13 cellular contexts compared by ENCODE assay signal in the genomic region with DNA sequence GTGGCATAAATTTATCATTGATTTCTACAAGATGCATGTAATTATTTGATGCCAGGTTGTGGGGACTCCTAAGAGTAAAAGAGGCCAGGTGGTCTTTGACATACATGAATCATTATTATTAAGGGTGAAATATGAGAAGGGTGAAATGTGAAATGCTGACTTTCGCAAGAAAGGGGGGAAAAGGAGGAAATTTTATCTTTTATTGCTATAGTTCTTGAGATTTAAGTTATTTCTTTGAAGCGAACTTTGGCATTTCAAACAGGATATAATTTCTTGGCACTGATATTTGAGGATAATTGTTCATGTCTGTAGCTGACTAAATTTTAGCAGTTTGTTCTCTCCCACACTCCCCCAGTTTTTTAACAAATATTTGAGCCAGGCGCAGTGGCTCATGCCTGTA.
"Had no signal": no experiment of that assay in that cellular context is flagged by ENCODE, and none has a peak within 500 bp of the region (broad histone marks: within the 10 kb centered on the region; RNA-seq: fewer than 3 reads in every experiment).

No MANE protein-coding gene starts in this region.

- H3K9me3 ChIP-seq: neutrophil, upper lobe of right lung had no signal

- ATAC-seq: right cardiac atrium, upper lobe of right lung had no signal

- H3K79me2 ChIP-seq: hepatocyte had no signal

- H3K36me3 ChIP-seq: upper lobe of right lung had no signal

- DNase-seq: activated CD4-positive, alpha-beta memory T cell treated with anti-CD3 and anti-CD28 coated beads, Interleukin-2, amount 10 ng/mL, durations not matched to agents 7 days and 5 days; activated CD4-positive, alpha-beta T cell treated with anti-CD3 and anti-CD28 coated beads for 1 hour; activated CD8-positive, alpha-beta memory T cell treated with anti-CD3 and anti-CD28 coated beads, Interleukin-2, amount 50 U/mL, for 48 hours; activated naive CD4-positive, alpha-beta T cell treated with Interleukin-2 at 50 U/mL for 16 hours; amygdala; dermis blood vessel endothelial cell; posterior cingulate gyrus; right cardiac atrium; upper lobe of right lung had no signal

- H3K27me3 ChIP-seq: hepatocyte, neutrophil, upper lobe of right lung had no signal

- H3K27ac ChIP-seq: hepatocyte, neutrophil, upper lobe of right lung had no signal

- H3K4me3 Mint-ChIP-seq: activated CD4-positive, alpha-beta memory T cell treated with anti-CD3 and anti-CD28 coated beads, Interleukin-2, amount 10 ng/mL, durations not matched to agents 7 days and 5 days; T-helper 2 cell treated with Interferon-gamma antibody and Interleukin-4, amounts not matched to agents 5 μg/mL and 100 μg/mL, for 36 hours had no signal

- H3K27me3 Mint-ChIP-seq: activated CD4-positive, alpha-beta memory T cell treated with anti-CD3 and anti-CD28 coated beads, Interleukin-2, amount 10 ng/mL, durations not matched to agents 7 days and 5 days had no signal

- H3K4me3 ChIP-seq: hepatocyte, smooth muscle cell, upper lobe of right lung had no signal

- H3K27ac Mint-ChIP-seq: activated CD4-positive, alpha-beta memory T cell treated with anti-CD3 and anti-CD28 coated beads, Interleukin-2, amount 10 ng/mL, durations not matched to agents 7 days and 5 days; T-helper 2 cell treated with Interferon-gamma antibody and Interleukin-4, amounts not matched to agents 5 μg/mL and 100 μg/mL, for 36 hours had no signal

- H3K4me2 ChIP-seq: hepatocyte, smooth muscle cell had no signal

- H3K9me3 Mint-ChIP-seq: activated CD4-positive, alpha-beta memory T cell treated with anti-CD3 and anti-CD28 coated beads, Interleukin-2, amount 10 ng/mL, durations not matched to agents 7 days and 5 days; T-helper 2 cell treated with Interferon-gamma antibody and Interleukin-4, amounts not matched to agents 5 μg/mL and 100 μg/mL, for 36 hours had no signal

- H3K4me1 ChIP-seq: upper lobe of right lung had no signal

- H2AFZ ChIP-seq: hepatocyte had no signal
